Comparison of ENCODE assay signal across 1 cellular context in the genomic region with DNA sequence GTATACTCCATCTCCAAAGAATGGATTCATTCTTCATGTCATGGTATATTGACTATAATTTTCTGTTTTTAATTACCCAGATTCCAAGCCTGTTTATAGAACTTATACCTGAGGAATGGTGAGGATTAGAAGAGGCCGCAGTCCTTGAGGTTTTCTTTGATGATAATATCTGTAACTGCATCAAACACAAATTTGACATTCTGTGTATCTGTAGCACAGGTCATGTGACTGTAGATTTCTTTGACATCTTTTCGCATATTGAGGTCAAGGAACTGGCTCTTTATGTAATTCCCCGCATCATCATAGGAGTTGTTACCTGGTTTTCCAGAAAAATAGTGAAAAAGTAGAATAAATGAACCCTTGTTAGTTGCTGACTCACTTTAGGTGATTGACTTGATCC.
TF ChIP-seq lines count a peak whose summit lies in the region.

No MANE protein-coding gene starts in this region.

TF ChIP-seq in K562, 482 proteins besides CTCF, POLR2A, EP300 and RAD21:
- TF ChIP-seq, protein P1, sequence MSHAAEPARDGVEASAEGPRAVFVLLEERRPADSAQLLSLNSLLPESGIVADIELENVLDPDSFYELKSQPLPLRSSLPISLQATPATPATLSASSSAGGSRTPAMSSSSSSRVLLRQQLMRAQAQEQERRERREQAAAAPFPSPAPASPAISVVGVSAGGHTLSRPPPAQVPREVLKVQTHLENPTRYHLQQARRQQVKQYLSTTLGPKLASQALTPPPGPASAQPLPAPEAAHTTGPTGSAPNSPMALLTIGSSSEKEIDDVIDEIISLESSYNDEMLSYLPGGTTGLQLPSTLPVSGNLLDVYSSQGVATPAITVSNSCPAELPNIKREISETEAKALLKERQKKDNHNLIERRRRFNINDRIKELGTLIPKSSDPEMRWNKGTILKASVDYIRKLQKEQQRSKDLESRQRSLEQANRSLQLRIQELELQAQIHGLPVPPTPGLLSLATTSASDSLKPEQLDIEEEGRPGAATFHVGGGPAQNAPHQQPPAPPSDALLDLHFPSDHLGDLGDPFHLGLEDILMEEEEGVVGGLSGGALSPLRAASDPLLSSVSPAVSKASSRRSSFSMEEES (CRISPR knock-in tag; IDR thresholded peaks at IDR 0.05) = peak; percentile 88
- TF ChIP-seq ZFP1 (CRISPR knock-in tag; IDR thresholded peaks at IDR 0.05) (no peak), NFE2 (IDR thresholded peaks at IDR 0.05; ENCODE audit: low read depth) (0 out of 2 replicates have a peak, but pooled peaks have one; percentile 25), RAD51 (IDR thresholded peaks at IDR 0.05; ENCODE audit: borderline replicate concordance, low read depth) (peak; percentile 9; the same call in 1 of the 2 replicates), NCOA6 (IDR thresholded peaks at IDR 0.05) (no peak), MAFG (tag; conservative IDR thresholded peaks at IDR 0.05) (0 out of 2 replicates have a peak, but pooled peaks have one; percentile 6), C11orf30 (IDR thresholded peaks at IDR 0.05; ENCODE audit: low read depth) (0 out of 2 replicates have a peak, but pooled peaks have one; percentile 6)
TF ChIP-seq in K562: peak in this region for 5.
